7 cellular contexts compared by ENCODE assay signal in the genomic region with DNA sequence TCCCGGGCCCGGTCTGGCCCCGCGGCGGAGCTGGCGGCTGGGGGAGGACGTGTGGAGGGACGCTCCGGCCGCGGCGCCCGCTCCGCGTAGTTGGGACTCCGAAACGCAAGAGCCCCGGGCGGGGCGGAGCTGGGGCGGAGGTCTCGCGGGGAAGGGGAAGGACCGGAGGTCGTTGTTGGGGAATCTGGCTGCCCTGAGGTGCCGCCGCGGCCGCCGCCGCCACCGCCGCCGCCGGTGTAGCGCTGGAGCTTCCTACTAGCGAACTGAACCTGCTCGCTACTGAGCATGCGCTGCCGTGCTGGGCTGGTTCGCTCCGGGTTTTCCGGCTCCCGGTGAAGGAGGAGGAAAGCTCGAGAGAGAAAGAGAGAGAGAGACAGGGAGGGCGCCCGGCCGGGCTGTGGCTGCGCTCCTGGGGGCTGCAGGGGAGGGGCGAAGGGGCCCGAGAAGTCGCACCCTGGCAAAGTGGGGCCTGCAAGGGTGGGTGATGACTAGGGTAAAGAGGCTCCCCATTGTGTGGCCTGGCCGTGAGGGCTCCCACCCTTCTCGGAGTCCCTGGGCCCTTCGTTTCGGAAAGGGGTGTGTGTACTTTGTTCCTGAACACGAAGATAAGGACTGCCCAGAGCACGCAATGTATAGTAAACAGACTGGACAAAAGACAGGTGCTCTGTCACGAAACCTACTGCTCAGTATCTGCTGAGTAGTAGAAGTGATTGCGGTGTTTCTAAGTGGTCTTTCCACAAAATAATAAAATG. TPM values are rescaled to one million over a fixed set of nuclear protein-coding genes. Genes with fewer than 3 reads are reported as not detected.
A peak's percentile ranks its signal among the peaks of the same experiment; 100 is the strongest.
DNase-seq lines count a peak whose midpoint lies in the region; ATAC-seq and TF ChIP-seq lines count a peak whose summit lies in the region.

TSS of gene SOS1 (minus strand) at position 281 of the 752 bp plus-strand sequence. CDS start 629 bp downstream, outside the sequence.

- H4K20me1 ChIP-seq in hepatocyte (ENCODE audit: insufficient read depth, poor library complexity, severe bottlenecking) = peaks cover 38% of the 10 kb centered on the region

- H3K27ac ChIP-seq in hepatocyte = peak within 1 kb of the TSS; percentile 97

- H3K4me1 ChIP-seq in hepatocyte (ENCODE audit: insufficient read depth) = peaks cover 42% of the 10 kb centered on the region

- TF ChIP-seq CTCF in hepatocyte (IDR thresholded peaks at IDR 0.05; ENCODE audit: poor library complexity) = no peak

- peak within 1 kb of the TSS; percentile 72 for H3K4me3 ChIP-seq in hepatocyte

- H2AFZ ChIP-seq in hepatocyte = peak within 1 kb of the TSS; percentile 31

- no peaks in the 10 kb centered on the region for H3K27me3 ChIP-seq in hepatocyte

- H3K36me3 ChIP-seq in hepatocyte (replicated peaks; ENCODE audit: insufficient read depth, low read depth) = no peaks in the 10 kb centered on the region

- DNase-seq in NCI-H2081 treated with DMSO at 0.1 percent for 48 hours (lab: John Stamatoyannopoulos, UW) (peak; percentile 83), T1000 (lab: John Stamatoyannopoulos, UW) (peak; percentile 84), astrocyte of the hippocampus (ENCODE audit: low read depth, low spot score) (peak; percentile 98), hepatocyte (ENCODE audit: low spot score) (peak; percentile 97), retina (peak; percentile 94)

- H3K9me3 ChIP-seq in hepatocyte (ENCODE audit: low read depth) = no peaks in the 10 kb centered on the region

- peaks cover 54% of the 10 kb centered on the region for H3K79me2 ChIP-seq in hepatocyte

- WGBS in hepatocyte (ENCODE audit: low lambda C conversion rate, missing lambda C conversion rate) = 1% methylated on average over 23 of the region's 60 CpGs

- ATAC-seq in GM18519 (IDR thresholded peaks at IDR 0.05; ENCODE audit: low FRiP score, unreplicated experiment) = peak; percentile 35
- ATAC-seq in HG03045 (IDR thresholded peaks at IDR 0.05; ENCODE audit: unreplicated experiment) = peak; percentile 56

- no peaks in the 10 kb centered on the region for H3K9me2 ChIP-seq in hepatocyte (replicated peaks; ENCODE audit: insufficient read depth)

- H3K4me2 ChIP-seq in hepatocyte = peak within 1 kb of the TSS; percentile 83

RNA-seq across cellular contexts. Expression of gene SOS1, which starts in this region (rescaled TPM):
- total RNA-seq in hepatocyte = 34.6 and 48.4 TPM in 2 replicates
- polyA plus RNA-seq in hepatocyte = 11.9 and 14.4 TPM in 2 replicates

Comparison
In these comparisons a context has a peak if more than half of its experiments do, and no peak if none do; other contexts are left out.
1. Peak in every context shown above with its lines: DNase-seq, ATAC-seq, H3K4me3 ChIP-seq and H3K27ac ChIP-seq.